ENCODE assay signal across 16 cellular contexts in the genomic region with DNA sequence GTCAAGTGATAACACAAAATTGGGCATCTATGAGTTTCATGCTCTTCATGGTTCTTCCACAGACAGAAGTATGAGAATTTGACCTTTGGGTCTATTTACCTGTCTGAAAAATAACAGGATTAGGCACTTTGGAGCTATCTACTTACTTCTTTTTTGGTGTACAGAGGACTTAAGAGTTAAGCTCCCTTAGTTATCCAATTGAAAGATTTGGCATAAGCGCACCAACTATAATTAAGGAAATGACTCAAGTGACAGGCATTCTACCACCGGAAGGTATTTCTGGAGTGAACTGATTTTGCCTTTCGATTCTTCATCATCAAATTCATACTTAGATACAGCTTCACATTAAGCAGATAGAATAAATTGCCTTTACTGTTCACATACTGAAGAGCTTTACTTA. TPM values are rescaled to one million over a fixed set of nuclear protein-coding genes. Genes with fewer than 3 reads are reported as not detected.
DNase-seq lines count a peak whose midpoint lies in the region; ATAC-seq and TF ChIP-seq lines count a peak whose summit lies in the region.
"Had no signal": no experiment of that assay in that cellular context is flagged by ENCODE, and none has a peak within 500 bp of the region (broad histone marks: within the 10 kb centered on the region; RNA-seq: fewer than 3 reads in every experiment).

No MANE protein-coding gene starts in this region.

- TF ChIP-seq POLR2A in heart left ventricle (IDR thresholded peaks at IDR 0.05) = no peak
- no peak for TF ChIP-seq POLR2A in stomach (IDR thresholded peaks at IDR 0.05)

- intact Hi-C loops in heart left ventricle (cut with DNase I) (no loop called here), Right ventricle myocardium inferior (cut with DNase I) (no loop called here), left ventricle myocardium inferior (cut with micrococcal nuclease) (no loop called here), stomach (cut with DNase I; ENCODE audit: low total_unique reads) (no loop called here)

- no peak for TF ChIP-seq EP300 in stomach (IDR thresholded peaks at IDR 0.05)

- H3K27me3 ChIP-seq in heart left ventricle = no peaks in the 10 kb centered on the region
- H3K27me3 ChIP-seq in left ventricle myocardium inferior (ENCODE audit: low read depth) = no peaks in the 10 kb centered on the region
- H3K27me3 ChIP-seq in stomach = no peaks in the 10 kb centered on the region
- H3K27me3 ChIP-seq: right lobe of liver, testis had no signal

- H3K4me3 ChIP-seq in heart left ventricle (no peak overlapping the region), astrocyte of the cerebellum (ENCODE audit: low read depth, low read length) (no peak overlapping the region), left ventricle myocardium inferior (no peak overlapping the region), stomach (no peak overlapping the region)
- H3K4me3 ChIP-seq: right lobe of liver, testis had no signal

- H3K9me3 ChIP-seq in heart left ventricle (no peaks in the 10 kb centered on the region), left ventricle myocardium inferior (replicated peaks) (no peaks in the 10 kb centered on the region), stomach (no peaks in the 10 kb centered on the region)
- H3K9me3 ChIP-seq: right lobe of liver, testis had no signal

- no peak for TF ChIP-seq CTCF in heart left ventricle (IDR thresholded peaks at IDR 0.05)
- TF ChIP-seq CTCF in astrocyte of the cerebellum (IDR thresholded peaks at IDR 0.05; ENCODE audit: low read depth, low read length, missing control alignments) = no peak
- TF ChIP-seq CTCF in left ventricle myocardium inferior (IDR thresholded peaks at IDR 0.05; ENCODE audit: borderline replicate concordance) = no peak
- no peak for TF ChIP-seq CTCF in stomach (IDR thresholded peaks at IDR 0.05)

- ATAC-seq in heart left ventricle (peak; percentile 48 to 82 (median 78)), Right ventricle myocardium inferior (no peak), GM21786 (IDR thresholded peaks at IDR 0.05; ENCODE audit: unreplicated experiment) (no peak)
- ATAC-seq: activated CD8-positive, alpha-beta T cell treated with anti-CD3 and anti-CD28 coated beads, Interleukin-2, amount 10 ng/mL, durations not matched to agents 7 days and 5 days had no signal

- H3K36me3 ChIP-seq in heart left ventricle = no peaks in the 10 kb centered on the region
- H3K36me3 ChIP-seq in left ventricle myocardium inferior = no peaks in the 10 kb centered on the region
- H3K36me3 ChIP-seq in stomach = no peaks in the 10 kb centered on the region
- H3K36me3 ChIP-seq: right lobe of liver had no signal

- H3K4me1 ChIP-seq in heart left ventricle = peaks cover 0 to 20% (median 12%) of the 10 kb centered on the region in 12 donors
- peaks cover 26% of the 10 kb centered on the region for H3K4me1 ChIP-seq in left ventricle myocardium inferior
- H3K4me1 ChIP-seq in stomach = peaks cover 0 to 3% (median 0%) of the 10 kb centered on the region in 4 donors
- H3K4me1 ChIP-seq: right lobe of liver, testis had no signal

- H3K27ac ChIP-seq in heart left ventricle = peak overlapping the region in 9 of 12 donors; percentile 0 to 72 (median 44)
- peak overlapping the region; percentile 43 for H3K27ac ChIP-seq in left ventricle myocardium inferior (replicated peaks)
- no peak overlapping the region for H3K27ac ChIP-seq in stomach
- H3K27ac ChIP-seq: right lobe of liver had no signal

- in situ Hi-C loops in astrocyte of the cerebellum (cut with HindIII; ENCODE audit: low sequenced_read_pairs) = no loop called here

- DNase-seq in heart left ventricle (no peak), Right ventricle myocardium inferior (ENCODE audit: missing footprints) (no peak), astrocyte of the cerebellum (ENCODE audit: low read depth) (peak; percentile 69), left ventricle myocardium inferior (no peak), NCI-H1105 treated with DMSO at 0.1 percent for 48 hours (lab: John Stamatoyannopoulos, UW) (no peak), stomach (no peak), UCSD-AML1 (lab: John Stamatoyannopoulos, UW; ENCODE audit: unreplicated experiment) (no peak)
- DNase-seq: activated CD8-positive, alpha-beta T cell treated with anti-CD3 and anti-CD28 coated beads, Interleukin-2, amount 10 ng/mL, durations not matched to agents 7 days and 5 days; activated naive CD4-positive, alpha-beta T cell treated with anti-CD3 and anti-CD28 coated beads, Interleukin-2, amount 50 U/mL, for 16 hours; KG1; midbrain; NCI-H2081; right lobe of liver; T-helper 2 cell; testis had no signal

- WGBS in heart left ventricle, 4 donors = 13 to 20% (median 16%) methylated on average over 3 of the region's 3 CpGs
- WGBS in stomach, 5 donors = 59 to 79% (median 75%) methylated on average over 3 of the region's 3 CpGs

RNA-seq across cellular contexts. Expression of a gene that starts 43.9 kb away (rescaled TPM):
- total RNA-seq in heart left ventricle (10 to 100 TPM in 6 of 9 donors, 1 to 10 TPM in 3; 5.4 to 21.0 (median 10.4) TPM), Right ventricle myocardium inferior (8.2 TPM), left ventricle myocardium inferior (7.4 TPM), stomach (10 to 100 TPM in 3 of 5 donors, 1 to 10 TPM in 1, under 1 TPM in 1; 0.58 to 22.6 (median 11.7) TPM)
- polyA plus RNA-seq in heart left ventricle (1 to 10 TPM; 5.4 to 9.3 TPM), stomach (1 to 10 TPM; 5.1 to 8.9 (median 7.0) TPM)

Comparison
In these comparisons a context has a peak if more than half of its experiments do, and no peak if none do; other contexts are left out.
1. ATAC-seq: peak in heart left ventricle (4 of 4); none in Right ventricle myocardium inferior (single experiment) and GM21786 (single experiment).
2. H3K27ac ChIP-seq: peak in heart left ventricle (9 of 12) and left ventricle myocardium inferior (single experiment); none in stomach (0 of 5).